In genomic region chr5:151414536-151414935, GRCh38 we compare ENCODE assay signal across 18 cellular contexts. TPM values are rescaled to one million over a fixed set of nuclear protein-coding genes. Genes with fewer than 3 reads are reported as not detected.
DNase-seq lines count a peak whose midpoint lies in the region; ATAC-seq and TF ChIP-seq lines count a peak whose summit lies in the region.
"Had no signal": no experiment of that assay in that cellular context is flagged by ENCODE, and none has a peak within 500 bp of the region (broad histone marks: within the 10 kb centered on the region; RNA-seq: fewer than 3 reads in every experiment).

No MANE protein-coding gene starts in this region.

- no peaks in the 10 kb centered on the region for H3F3A ChIP-seq in SK-N-SH (replicated peaks; ENCODE audit: insufficient read depth)

- H3K79me2 ChIP-seq in SK-N-SH (ENCODE audit: insufficient read depth) (no peaks in the 10 kb centered on the region), parathyroid adenoma (peaks cover 17% of the 10 kb centered on the region), mesendoderm (ENCODE audit: control insufficient read depth, insufficient read depth, low read length) (no peaks in the 10 kb centered on the region)

- no peak overlapping the region for H4K5ac ChIP-seq in mesendoderm (ENCODE audit: low read length)

- no peak for TF ChIP-seq RAD21 in SK-N-SH (IDR thresholded peaks at IDR 0.05; ENCODE audit: low read length)

- CTCF ChIA-PET in SK-N-SH (lab: Yijun Ruan, JAX), result interaction anchor here (0.8 to 1.2 kb wide), 2 partner anchors 30 to 57 kb away, joined by 3 read pairs; no protein-coding TSS in a partner anchor
- CTCF ChIA-PET in CD8-positive, alpha-beta memory T cell (lab: Charles Lee), result interaction anchor here (1.0 kb wide), 1 partner anchor 8 kb away, joined by 4 read pairs; no protein-coding TSS in a partner anchor

- H3K9me2 ChIP-seq in SK-N-SH, result no peaks in the 10 kb centered on the region

- no peaks in the 10 kb centered on the region for H3K79me1 ChIP-seq in mesendoderm (ENCODE audit: low read length)

- H4K20me1 ChIP-seq in SK-N-SH (ENCODE audit: insufficient read depth), result no peaks in the 10 kb centered on the region
- H4K20me1 ChIP-seq: BLaER1 had no signal

- no peak overlapping the region for H2AK5ac ChIP-seq in mesendoderm (ENCODE audit: low read length)

- H3K23ac ChIP-seq in mesendoderm (ENCODE audit: low read length), result no peak overlapping the region

- H3K4me1 Mint-ChIP-seq in CD8-positive, alpha-beta memory T cell, result no peaks in the 10 kb centered on the region
- H3K4me1 Mint-ChIP-seq in stimulated activated naive CD8-positive, alpha-beta T cell treated with anti-CD3 and anti-CD28 coated beads, Interleukin-15, amount 100 ng/mL, for 72 hours, result no peaks in the 10 kb centered on the region
- H3K4me1 Mint-ChIP-seq: B cell, CD14-positive monocyte had no signal

- H3K9ac ChIP-seq in SK-N-SH (no peak overlapping the region), parathyroid adenoma (peak overlapping the region; percentile 10), mesendoderm (ENCODE audit: low read length) (no peak overlapping the region)
- H3K9ac ChIP-seq: BLaER1 had no signal

- WGBS in SK-N-SH (ENCODE audit: low lambda C conversion rate), result 12% methylated on average over 3 of the region's 3 CpGs
- no CpG with 5 or more reads among the region's 3 CpGs for WGBS in mesendoderm (ENCODE audit: extremely low coverage, insufficient coverage, low lambda C conversion rate)

- TF ChIP-seq EP300 in SK-N-SH (IDR thresholded peaks at IDR 0.05; ENCODE audit: borderline replicate concordance in 1 of 2, low read depth in 1 of 2, low read length in 1 of 2), result no peak

- H3K27me3 ChIP-seq in SK-N-SH (ENCODE audit: insufficient read depth), result no peaks in the 10 kb centered on the region; the same call in 1 of the 2 replicates
- H3K27me3 ChIP-seq in parathyroid adenoma (ENCODE audit: control insufficient read depth, insufficient read depth, low read length), result no peaks in the 10 kb centered on the region
- peaks cover 4% of the 10 kb centered on the region for H3K27me3 ChIP-seq in CD8-positive, alpha-beta memory T cell (ENCODE audit: insufficient read depth, low read length, poor library complexity, severe bottlenecking)
- no peaks in the 10 kb centered on the region for H3K27me3 ChIP-seq in mesendoderm (ENCODE audit: insufficient read depth, low read length, poor library complexity)
- H3K27me3 ChIP-seq: BLaER1 had no signal

- no peak overlapping the region for H3K4me2 ChIP-seq in SK-N-SH
- H3K4me2 ChIP-seq in parathyroid adenoma (ENCODE audit: low read length), result peak overlapping the region; percentile 93
- no peak overlapping the region for H3K4me2 ChIP-seq in mesendoderm (ENCODE audit: low read length)
- H3K4me2 ChIP-seq: BLaER1 had no signal

- H3K27ac ChIP-seq in SK-N-SH (ENCODE audit: low read depth in 2 of 2, low read length in 1 of 2) (no peak overlapping the region), parathyroid adenoma (peak overlapping the region; percentile 100), mesendoderm (ENCODE audit: low read depth, low read length) (no peak overlapping the region)
- H3K27ac ChIP-seq in CD8-positive, alpha-beta memory T cell (ENCODE audit: low read depth, low read length), result no peak overlapping the region
- H3K27ac ChIP-seq: 22Rv1, BLaER1 had no signal

- peak; percentile 17 for DNase-seq in SK-N-SH
- peak; percentile 97 for DNase-seq in cerebellar cortex (ENCODE audit: low spot score)
- no peak for DNase-seq in CD8-positive, alpha-beta memory T cell
- no peak for DNase-seq in mesendoderm
- no peak for DNase-seq in stimulated activated naive CD8-positive, alpha-beta T cell treated with anti-CD3 and anti-CD28 coated beads, Interleukin-15, amount 100 ng/mL, for 72 hours
- DNase-seq in NCI-H1694 treated with DMSO at 0.1 percent for 48 hours (lab: John Stamatoyannopoulos, UW), result no peak
- DNase-seq: Calu3; CD4-positive, alpha-beta T cell; COR-L47; GOT3; HFFc6 had no signal

- no peak overlapping the region for H2BK120ac ChIP-seq in mesendoderm (ENCODE audit: low read depth, low read length)

- H3K36me3 ChIP-seq in SK-N-SH (replicated peaks in 1 of 2; ENCODE audit: control insufficient read depth in 1 of 2, insufficient read depth in 2 of 2, low read length in 1 of 2), result no peaks in the 10 kb centered on the region
- no peaks in the 10 kb centered on the region for H3K36me3 ChIP-seq in parathyroid adenoma (ENCODE audit: control insufficient read depth, insufficient read depth, low read length)
- H3K36me3 ChIP-seq in CD8-positive, alpha-beta memory T cell (ENCODE audit: insufficient read depth, low read length), result no peaks in the 10 kb centered on the region
- no peaks in the 10 kb centered on the region for H3K36me3 ChIP-seq in mesendoderm (ENCODE audit: control insufficient read depth, insufficient read depth, low read length)
- H3K36me3 ChIP-seq: BLaER1, HAP-1 had no signal

- H3K4me3 ChIP-seq in SK-N-SH (ENCODE audit: low read depth in 2 of 2, low read length in 1 of 2), result no peak overlapping the region
- H3K4me3 ChIP-seq in parathyroid adenoma (ENCODE audit: low read depth, low read length), result peak overlapping the region; percentile 77
- H3K4me3 ChIP-seq in CD8-positive, alpha-beta memory T cell (ENCODE audit: low read length), result no peak overlapping the region
- H3K4me3 ChIP-seq in mesendoderm (ENCODE audit: low read length), result no peak overlapping the region
- H3K4me3 ChIP-seq: BLaER1, HAP-1 had no signal

- no peak overlapping the region for H3K27ac Mint-ChIP-seq in CD8-positive, alpha-beta memory T cell
- no peak overlapping the region for H3K27ac Mint-ChIP-seq in stimulated activated naive CD8-positive, alpha-beta T cell treated with anti-CD3 and anti-CD28 coated beads, Interleukin-15, amount 100 ng/mL, for 72 hours
- H3K27ac Mint-ChIP-seq: B cell; CD14-positive monocyte; CD4-positive, alpha-beta T cell; HFFc6 had no signal

- H3K4me3 Mint-ChIP-seq in CD8-positive, alpha-beta memory T cell, result no peak overlapping the region
- no peak overlapping the region for H3K4me3 Mint-ChIP-seq in stimulated activated naive CD8-positive, alpha-beta T cell treated with anti-CD3 and anti-CD28 coated beads, Interleukin-15, amount 100 ng/mL, for 72 hours
- H3K4me3 Mint-ChIP-seq: B cell; CD14-positive monocyte; CD4-positive, alpha-beta T cell; HFFc6 had no signal

- H3K56ac ChIP-seq in mesendoderm (ENCODE audit: low read length), result no peak overlapping the region

- H2AFZ ChIP-seq in SK-N-SH (ENCODE audit: low read depth) (no peak overlapping the region), parathyroid adenoma (no peak overlapping the region)

- H4K8ac ChIP-seq in mesendoderm (ENCODE audit: low read depth, low read length), result no peak overlapping the region

- peaks cover 0 to 5% of the 10 kb centered on the region in 2 experiments; a peak in 1 of 4 replicates for H3K4me1 ChIP-seq in SK-N-SH (ENCODE audit: control insufficient read depth in 1 of 2, insufficient read depth in 2 of 2, low read depth in 1 of 2, low read length in 1 of 2)
- H3K4me1 ChIP-seq in parathyroid adenoma, result peaks cover 51% of the 10 kb centered on the region
- H3K4me1 ChIP-seq in CD8-positive, alpha-beta memory T cell (ENCODE audit: insufficient read depth, low read length), result no peaks in the 10 kb centered on the region
- H3K4me1 ChIP-seq in mesendoderm (ENCODE audit: control insufficient read depth, low read depth, low read length), result no peaks in the 10 kb centered on the region
- H3K4me1 ChIP-seq: BLaER1, HAP-1 had no signal

- peaks cover 16 to 38% of the 10 kb centered on the region in 2 donors for H3K27me3 Mint-ChIP-seq in CD8-positive, alpha-beta memory T cell
- H3K27me3 Mint-ChIP-seq in stimulated activated naive CD8-positive, alpha-beta T cell treated with anti-CD3 and anti-CD28 coated beads, Interleukin-15, amount 100 ng/mL, for 72 hours, result peaks cover 33% of the 10 kb centered on the region

- H3K9me3 ChIP-seq in SK-N-SH (no peaks in the 10 kb centered on the region), parathyroid adenoma (ENCODE audit: control insufficient read depth, low read length) (no peaks in the 10 kb centered on the region)
- H3K9me3 ChIP-seq in CD8-positive, alpha-beta memory T cell (ENCODE audit: low read length), result no peaks in the 10 kb centered on the region

- peaks cover 4 to 18% (median 9%) of the 10 kb centered on the region in 5 donors for H3K9me3 Mint-ChIP-seq in CD8-positive, alpha-beta memory T cell
- H3K9me3 Mint-ChIP-seq in stimulated activated naive CD8-positive, alpha-beta T cell treated with anti-CD3 and anti-CD28 coated beads, Interleukin-15, amount 100 ng/mL, for 72 hours, result peaks cover 13 to 27% of the 10 kb centered on the region in 2 donors

- no peak overlapping the region for H3K4ac ChIP-seq in mesendoderm (ENCODE audit: low read depth, low read length)

- H3K18ac ChIP-seq in mesendoderm (ENCODE audit: low read length), result no peak overlapping the region

- H2BK15ac ChIP-seq in mesendoderm (replicated peaks; ENCODE audit: low read depth), result no peak overlapping the region

- no peak overlapping the region for H2BK5ac ChIP-seq in mesendoderm (ENCODE audit: low read length)

- peaks cover 0 to 12% (median 0%) of the 10 kb centered on the region in 3 donors for H3K36me3 Mint-ChIP-seq in CD8-positive, alpha-beta memory T cell
- H3K36me3 Mint-ChIP-seq: CD14-positive monocyte had no signal

- ATAC-seq in SK-N-SH treated with all-trans-retinoic acid at 6 μM for 48 hours, result no peak
- ATAC-seq in stimulated activated naive CD8-positive, alpha-beta T cell treated with anti-CD3 and anti-CD28 coated beads, Interleukin-15, amount 100 ng/mL, for 72 hours, result no peak

- POLR2A ChIA-PET in SK-N-SH (lab: Yijun Ruan, JAX), result no interaction called here
- POLR2A ChIA-PET in CD8-positive, alpha-beta memory T cell (lab: Charles Lee), result no interaction called here

- TF ChIP-seq CTCF in SK-N-SH (IDR thresholded peaks at IDR 0.05) (no peak), parathyroid adenoma (IDR thresholded peaks at IDR 0.05) (no peak)

TF ChIP-seq in SK-N-SH, 30 proteins besides CTCF, POLR2A, EP300 and RAD21:
- TF ChIP-seq GATA2 (CRISPR knock-in tag; IDR thresholded peaks at IDR 0.05) (peak; percentile 26; the same call in 1 of the 2 replicates), FOSL2 (IDR thresholded peaks at IDR 0.05; ENCODE audit: borderline replicate concordance, low read depth) (no peak)

RNA-seq across cellular contexts. Expression of gene SLC36A1, which starts 32.9 kb away (rescaled TPM):
- 4.1 and 6.3 TPM in 2 replicates for polyA plus RNA-seq in SK-N-SH (2012; rRNA removed)
- 2.1 and 2.9 TPM in 2 replicates for polyA plus RNA-seq in SK-N-SH (2012; cell fraction: cytosol; rRNA removed)
- polyA plus RNA-seq in SK-N-SH (2012; cell fraction: nucleus; rRNA removed), result 14.6 and 19.0 TPM in 2 replicates
- 1 to 10 TPM; 6.8 to 7.2 TPM for total RNA-seq in CD8-positive, alpha-beta memory T cell
- 1.9 TPM for polyA plus RNA-seq in CD8-positive, alpha-beta memory T cell
- polyA plus RNA-seq in mesendoderm (2013, experiment 1 of 2), result 5.1 TPM
- polyA plus RNA-seq in mesendoderm (2013, experiment 2 of 2), result 6.9 TPM

Comparison
In these comparisons a context has a peak if more than half of its experiments do, and no peak if none do; other contexts are left out.
1. DNase-seq: peak in SK-N-SH (single experiment) and cerebellar cortex (single experiment); none in CD8-positive, alpha-beta memory T cell (0 of 5), mesendoderm (single experiment), stimulated activated naive CD8-positive, alpha-beta T cell treated with anti-CD3 and anti-CD28 coated beads, Interleukin-15, amount 100 ng/mL, for 72 hours (0 of 2) and NCI-H1694 treated with DMSO at 0.1 percent for 48 hours (single experiment).